ENCODE assay signal across 2 cellular contexts in genomic region chr2:61853086-61853847, GRCh38.
TF ChIP-seq lines count a peak whose summit lies in the region.

No MANE protein-coding gene starts in this region.

TF ChIP-seq in GM23338, 12 proteins besides CTCF, POLR2A, EP300 and RAD21 (continued from another document):
- TF ChIP-seq, protein P1, sequence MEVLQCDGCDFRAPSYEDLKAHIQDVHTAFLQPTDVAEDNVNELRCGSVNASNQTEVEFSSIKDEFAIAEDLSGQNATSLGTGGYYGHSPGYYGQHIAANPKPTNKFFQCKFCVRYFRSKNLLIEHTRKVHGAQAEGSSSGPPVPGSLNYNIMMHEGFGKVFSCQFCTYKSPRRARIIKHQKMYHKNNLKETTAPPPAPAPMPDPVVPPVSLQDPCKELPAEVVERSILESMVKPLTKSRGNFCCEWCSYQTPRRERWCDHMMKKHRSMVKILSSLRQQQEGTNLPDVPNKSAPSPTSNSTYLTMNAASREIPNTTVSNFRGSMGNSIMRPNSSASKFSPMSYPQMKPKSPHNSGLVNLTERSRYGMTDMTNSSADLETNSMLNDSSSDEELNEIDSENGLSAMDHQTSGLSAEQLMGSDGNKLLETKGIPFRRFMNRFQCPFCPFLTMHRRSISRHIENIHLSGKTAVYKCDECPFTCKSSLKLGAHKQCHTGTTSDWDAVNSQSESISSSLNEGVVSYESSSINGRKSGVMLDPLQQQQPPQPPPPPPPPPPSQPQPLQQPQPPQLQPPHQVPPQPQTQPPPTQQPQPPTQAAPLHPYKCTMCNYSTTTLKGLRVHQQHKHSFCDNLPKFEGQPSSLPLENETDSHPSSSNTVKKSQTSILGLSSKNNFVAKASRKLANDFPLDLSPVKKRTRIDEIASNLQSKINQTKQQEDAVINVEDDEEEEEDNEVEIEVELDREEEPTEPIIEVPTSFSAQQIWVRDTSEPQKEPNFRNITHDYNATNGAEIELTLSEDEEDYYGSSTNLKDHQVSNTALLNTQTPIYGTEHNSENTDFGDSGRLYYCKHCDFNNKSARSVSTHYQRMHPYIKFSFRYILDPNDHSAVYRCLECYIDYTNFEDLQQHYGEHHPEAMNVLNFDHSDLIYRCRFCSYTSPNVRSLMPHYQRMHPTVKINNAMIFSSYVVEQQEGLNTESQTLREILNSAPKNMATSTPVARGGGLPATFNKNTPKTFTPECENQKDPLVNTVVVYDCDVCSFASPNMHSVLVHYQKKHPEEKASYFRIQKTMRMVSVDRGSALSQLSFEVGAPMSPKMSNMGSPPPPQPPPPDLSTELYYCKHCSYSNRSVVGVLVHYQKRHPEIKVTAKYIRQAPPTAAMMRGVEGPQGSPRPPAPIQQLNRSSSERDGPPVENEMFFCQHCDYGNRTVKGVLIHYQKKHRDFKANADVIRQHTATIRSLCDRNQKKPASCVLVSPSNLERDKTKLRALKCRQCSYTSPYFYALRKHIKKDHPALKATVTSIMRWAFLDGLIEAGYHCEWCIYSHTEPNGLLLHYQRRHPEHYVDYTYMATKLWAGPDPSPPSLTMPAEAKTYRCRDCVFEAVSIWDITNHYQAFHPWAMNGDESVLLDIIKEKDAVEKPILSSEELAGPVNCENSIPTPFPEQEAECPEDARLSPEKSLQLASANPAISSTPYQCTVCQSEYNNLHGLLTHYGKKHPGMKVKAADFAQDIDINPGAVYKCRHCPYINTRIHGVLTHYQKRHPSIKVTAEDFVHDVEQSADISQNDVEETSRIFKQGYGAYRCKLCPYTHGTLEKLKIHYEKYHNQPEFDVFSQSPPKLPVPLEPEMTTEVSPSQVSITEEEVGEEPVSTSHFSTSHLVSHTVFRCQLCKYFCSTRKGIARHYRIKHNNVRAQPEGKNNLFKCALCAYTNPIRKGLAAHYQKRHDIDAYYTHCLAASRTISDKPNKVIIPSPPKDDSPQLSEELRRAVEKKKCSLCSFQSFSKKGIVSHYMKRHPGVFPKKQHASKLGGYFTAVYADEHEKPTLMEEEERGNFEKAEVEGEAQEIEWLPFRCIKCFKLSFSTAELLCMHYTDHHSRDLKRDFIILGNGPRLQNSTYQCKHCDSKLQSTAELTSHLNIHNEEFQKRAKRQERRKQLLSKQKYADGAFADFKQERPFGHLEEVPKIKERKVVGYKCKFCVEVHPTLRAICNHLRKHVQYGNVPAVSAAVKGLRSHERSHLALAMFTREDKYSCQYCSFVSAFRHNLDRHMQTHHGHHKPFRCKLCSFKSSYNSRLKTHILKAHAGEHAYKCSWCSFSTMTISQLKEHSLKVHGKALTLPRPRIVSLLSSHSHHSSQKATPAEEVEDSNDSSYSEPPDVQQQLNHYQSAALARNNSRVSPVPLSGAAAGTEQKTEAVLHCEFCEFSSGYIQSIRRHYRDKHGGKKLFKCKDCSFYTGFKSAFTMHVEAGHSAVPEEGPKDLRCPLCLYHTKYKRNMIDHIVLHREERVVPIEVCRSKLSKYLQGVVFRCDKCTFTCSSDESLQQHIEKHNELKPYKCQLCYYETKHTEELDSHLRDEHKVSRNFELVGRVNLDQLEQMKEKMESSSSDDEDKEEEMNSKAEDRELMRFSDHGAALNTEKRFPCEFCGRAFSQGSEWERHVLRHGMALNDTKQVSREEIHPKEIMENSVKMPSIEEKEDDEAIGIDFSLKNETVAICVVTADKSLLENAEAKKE (CRISPR knock-in tag; IDR thresholded peaks at IDR 0.05) = no peak
- TF ChIP-seq, protein P2, sequence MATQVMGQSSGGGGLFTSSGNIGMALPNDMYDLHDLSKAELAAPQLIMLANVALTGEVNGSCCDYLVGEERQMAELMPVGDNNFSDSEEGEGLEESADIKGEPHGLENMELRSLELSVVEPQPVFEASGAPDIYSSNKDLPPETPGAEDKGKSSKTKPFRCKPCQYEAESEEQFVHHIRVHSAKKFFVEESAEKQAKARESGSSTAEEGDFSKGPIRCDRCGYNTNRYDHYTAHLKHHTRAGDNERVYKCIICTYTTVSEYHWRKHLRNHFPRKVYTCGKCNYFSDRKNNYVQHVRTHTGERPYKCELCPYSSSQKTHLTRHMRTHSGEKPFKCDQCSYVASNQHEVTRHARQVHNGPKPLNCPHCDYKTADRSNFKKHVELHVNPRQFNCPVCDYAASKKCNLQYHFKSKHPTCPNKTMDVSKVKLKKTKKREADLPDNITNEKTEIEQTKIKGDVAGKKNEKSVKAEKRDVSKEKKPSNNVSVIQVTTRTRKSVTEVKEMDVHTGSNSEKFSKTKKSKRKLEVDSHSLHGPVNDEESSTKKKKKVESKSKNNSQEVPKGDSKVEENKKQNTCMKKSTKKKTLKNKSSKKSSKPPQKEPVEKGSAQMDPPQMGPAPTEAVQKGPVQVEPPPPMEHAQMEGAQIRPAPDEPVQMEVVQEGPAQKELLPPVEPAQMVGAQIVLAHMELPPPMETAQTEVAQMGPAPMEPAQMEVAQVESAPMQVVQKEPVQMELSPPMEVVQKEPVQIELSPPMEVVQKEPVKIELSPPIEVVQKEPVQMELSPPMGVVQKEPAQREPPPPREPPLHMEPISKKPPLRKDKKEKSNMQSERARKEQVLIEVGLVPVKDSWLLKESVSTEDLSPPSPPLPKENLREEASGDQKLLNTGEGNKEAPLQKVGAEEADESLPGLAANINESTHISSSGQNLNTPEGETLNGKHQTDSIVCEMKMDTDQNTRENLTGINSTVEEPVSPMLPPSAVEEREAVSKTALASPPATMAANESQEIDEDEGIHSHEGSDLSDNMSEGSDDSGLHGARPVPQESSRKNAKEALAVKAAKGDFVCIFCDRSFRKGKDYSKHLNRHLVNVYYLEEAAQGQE (IDR thresholded peaks at IDR 0.05; ENCODE audit: unreplicated experiment) = no peak
TF ChIP-seq in GM23338: peak in this region for 0.

TF ChIP-seq in Ishikawa, 13 proteins besides CTCF, POLR2A, EP300 and RAD21:
- TF ChIP-seq, protein P2 (IDR thresholded peaks at IDR 0.05; ENCODE audit: low read depth) = no peak
- TF ChIP-seq EGR1 (IDR thresholded peaks at IDR 0.05) (no peak), USF1 (IDR thresholded peaks at IDR 0.05) (peak; percentile 66), ZBTB7A (IDR thresholded peaks at IDR 0.05; ENCODE audit: low read depth) (no peak)
